Comparison of ENCODE assay signal across 20 cellular contexts in the genomic region with DNA sequence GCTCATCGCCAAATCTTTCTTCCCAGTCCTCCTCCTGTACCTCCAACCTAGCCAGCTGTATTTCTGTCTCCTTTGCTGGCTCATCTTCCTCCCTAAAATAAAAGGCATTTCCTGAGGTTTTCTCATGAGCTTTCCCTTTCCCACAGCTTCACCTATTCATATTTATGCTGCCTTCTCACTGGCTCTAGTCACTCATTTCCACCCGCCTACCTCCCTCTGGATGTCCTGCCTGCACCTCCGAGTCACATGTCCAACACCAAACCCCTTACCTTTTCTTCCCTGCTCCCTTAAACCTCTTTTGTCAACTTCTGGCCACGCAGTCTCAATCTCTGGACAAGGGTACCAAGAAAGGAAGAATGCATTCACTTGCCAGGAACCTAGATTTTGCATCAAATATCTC. TPM values are rescaled to one million over a fixed set of nuclear protein-coding genes. Genes with fewer than 3 reads are reported as not detected.
DNase-seq lines count a peak whose midpoint lies in the region; ATAC-seq and TF ChIP-seq lines count a peak whose summit lies in the region.
"Had no signal": no experiment of that assay in that cellular context is flagged by ENCODE, and none has a peak within 500 bp of the region (broad histone marks: within the 10 kb centered on the region; RNA-seq: fewer than 3 reads in every experiment).

No MANE protein-coding gene starts in this region.

- no peak for ATAC-seq in psoas muscle
- ATAC-seq in foreskin keratinocyte: no peak
- no peak for ATAC-seq in HG03378 (IDR thresholded peaks at IDR 0.05; ENCODE audit: unreplicated experiment)
- ATAC-seq: natural killer cell treated with Interleukin-12 subunit alpha and Interleukin-12 subunit beta and Interleukin-15 and Interleukin-18, amount 100 ng/mL, for 72 hours; stimulated activated effector memory CD8-positive, alpha-beta T cell treated with anti-CD3 and anti-CD28 coated beads, Interleukin-12 subunit alpha, Interleukin-12 subunit beta, amount 100 ng/mL, for 72 hours had no signal

- CTCF ChIA-PET in OCI-LY7 (lab: Charles Lee; ENCODE audit: unreplicated experiment): no interaction called here

- H3K4me1 ChIP-seq in OCI-LY7 (ENCODE audit: insufficient read depth, low read length, poor library complexity, severe bottlenecking) (peaks cover 69% of the 10 kb centered on the region), psoas muscle (peaks cover 39% of the 10 kb centered on the region), foreskin keratinocyte (no peaks in the 10 kb centered on the region)
- H3K4me1 ChIP-seq: colonic mucosa had no signal

- DNase-seq in GM12865 (ENCODE audit: low read depth) (no peak), OCI-LY7 (ENCODE audit: low spot score) (no peak), fibroblast of pulmonary artery (ENCODE audit: low read depth) (no peak), psoas muscle (no peak), foreskin keratinocyte (no peak), NCI-H748 (lab: John Stamatoyannopoulos, UW; ENCODE audit: unreplicated experiment) (no peak), GM13976 (ENCODE audit: low spot score) (no peak)
- DNase-seq: activated CD4-positive, alpha-beta T cell treated with anti-CD3 and anti-CD28 coated beads, Interleukin-2, amount 50 U/mL, for 4 hours; activated naive CD4-positive, alpha-beta T cell treated with anti-CD3 and anti-CD28 coated beads for 36 hours; activated T-cell treated with anti-CD3 and anti-CD28 coated beads for 4 hours; colonic mucosa; DMS153; immature natural killer cell; NCI-H1105; NCI-H2171 treated with DMSO at 0.1 percent for 48 hours; NCI-H748 treated with DMSO at 0.1 percent for 48 hours had no signal

- H3K9me3 ChIP-seq in OCI-LY7 (ENCODE audit: low read length): no peaks in the 10 kb centered on the region
- no peaks in the 10 kb centered on the region for H3K9me3 ChIP-seq in psoas muscle
- H3K9me3 ChIP-seq: colonic mucosa, tibial nerve had no signal

- H3K79me2 ChIP-seq in OCI-LY7 (ENCODE audit: insufficient read depth, low read depth, low read length): peaks cover 88% of the 10 kb centered on the region

- peak overlapping the region; percentile 96 for H3K4me2 ChIP-seq in OCI-LY7 (ENCODE audit: low read length)

- POLR2A ChIA-PET in OCI-LY7 (lab: Charles Lee): interaction anchor here (0.6 to 1.8 kb wide), 3 partner anchors 17 to 30 kb away, joined by 3 to 6 read pairs (median 3); no protein-coding TSS in a partner anchor

- no TSS peak for BruUV-seq in OCI-LY7 (replicated peaks; lab: Mats Ljungman, UMichigan)

- no peaks in the 10 kb centered on the region for H3K27me3 ChIP-seq in psoas muscle (ENCODE audit: insufficient read depth in 3 of 3, low read length in 2 of 3)
- no peaks in the 10 kb centered on the region for H3K27me3 ChIP-seq in foreskin keratinocyte
- H3K27me3 ChIP-seq: colonic mucosa, tibial nerve had no signal

- H3K27ac ChIP-seq in OCI-LY7 (ENCODE audit: low read depth, low read length, poor library complexity, severe bottlenecking) (peak overlapping the region; percentile 81), psoas muscle (no peak overlapping the region), foreskin keratinocyte (no peak overlapping the region)
- H3K27ac ChIP-seq: colonic mucosa, tibial nerve had no signal

- H3K4me3 ChIP-seq in GM12865 (ENCODE audit: low read depth, low read length) (peak overlapping the region; percentile 98), OCI-LY7 (ENCODE audit: low read depth, low read length, poor library complexity, severe bottlenecking) (peak overlapping the region; percentile 96), fibroblast of pulmonary artery (replicated peaks; ENCODE audit: low read depth, low read length) (peak overlapping the region; percentile 4), psoas muscle (peak overlapping the region; percentile 1)
- H3K4me3 ChIP-seq: colonic mucosa, tibial nerve had no signal

- H3K36me3 ChIP-seq in OCI-LY7 (ENCODE audit: insufficient read depth, low read length): peaks cover 57% of the 10 kb centered on the region
- H3K36me3 ChIP-seq in psoas muscle (ENCODE audit: insufficient read depth in 1 of 2, low read depth in 1 of 2): no peaks in the 10 kb centered on the region
- H3K36me3 ChIP-seq: colonic mucosa, tibial nerve had no signal

- intact Hi-C loops in OCI-LY7 (cut with micrococcal nuclease; ENCODE audit: unreplicated experiment): loop anchor here (2.0 kb wide), 1 partner anchor 16 kb away; no protein-coding TSS in a partner anchor
- intact Hi-C loops in psoas muscle (cut with DNase I): no loop called here

- H4K20me1 ChIP-seq in OCI-LY7 (ENCODE audit: insufficient read depth, low read length): no peaks in the 10 kb centered on the region; the same call in 1 of the 2 replicates

- WGBS in psoas muscle, 3 donors: 81 to 82% (median 82%) methylated on average over 4 of the region's 4 CpGs

- in situ Hi-C loops in GM13976 (cut with MboI; ENCODE audit: low sequenced_read_pairs, unreplicated experiment): no loop called here

- H2AFZ ChIP-seq in OCI-LY7 (ENCODE audit: low read length): no peak overlapping the region

- TF ChIP-seq CTCF in GM12865 (IDR thresholded peaks at IDR 0.05; ENCODE audit: insufficient read depth, low read depth, low read length, missing control alignments) (no peak), OCI-LY7 (conservative IDR thresholded peaks at IDR 0.05; ENCODE audit: low read length) (no peak), fibroblast of pulmonary artery (IDR thresholded peaks at IDR 0.05; ENCODE audit: low read length, missing control alignments) (no peak), psoas muscle (IDR thresholded peaks at IDR 0.05) (no peak), foreskin keratinocyte (conservative IDR thresholded peaks at IDR 0.05) (no peak), GM13976 (IDR thresholded peaks at IDR 0.05; ENCODE audit: borderline replicate concordance, control extremely low read depth, extremely low read depth, insufficient read depth, missing control alignments) (no peak)

- no peaks in the 10 kb centered on the region for H3K9me2 ChIP-seq in OCI-LY7 (ENCODE audit: insufficient read depth, low read length)

RNA-seq across cellular contexts. Expression of a gene that starts 2.8 kb away (rescaled TPM):
- total RNA-seq in OCI-LY7 (2014; rRNA removed; shearing (Covaris generic)): 49.4 and 52.7 TPM in 2 replicates
- 64.5 and 73.4 TPM in 2 replicates for total RNA-seq in OCI-LY7 (2022)
- total RNA-seq in psoas muscle: 1 to 10 TPM; 5.0 to 9.6 (median 8.0) TPM
- polyA plus RNA-seq in psoas muscle: 1 to 10 TPM; 2.1 to 7.7 (median 6.7) TPM
- total RNA-seq in foreskin keratinocyte: 16.6 and 17.8 TPM in 2 replicates
- polyA plus RNA-seq in foreskin keratinocyte: 3.4 and 3.9 TPM in 2 replicates

Comparison
In these comparisons a context has a peak if more than half of its experiments do, and no peak if none do; other contexts are left out.
1. H3K4me3 ChIP-seq: peak in every context shown above with its lines; median percentile 98 in GM12865; 96 in OCI-LY7; 4 in fibroblast of pulmonary artery; 1 in psoas muscle.